9 cellular contexts compared by ENCODE assay signal in genomic region chr20:52493177-52493711, GRCh38.
DNase-seq lines count a peak whose midpoint lies in the region; ATAC-seq, FAIRE-seq and TF ChIP-seq lines count a peak whose summit lies in the region.
"Had no signal": no experiment of that assay in that cellular context is flagged by ENCODE, and none has a peak within 500 bp of the region (broad histone marks: within the 10 kb centered on the region; RNA-seq: fewer than 3 reads in every experiment).

No MANE protein-coding gene starts in this region.

- peak; percentile 2 for TF ChIP-seq POLR2A in endothelial cell of umbilical vein (IDR thresholded peaks at IDR 0.05; ENCODE audit: low read depth, low read length)

- peak overlapping the region; percentile 100 for H3K27ac ChIP-seq in endothelial cell of umbilical vein (ENCODE audit: insufficient read depth, low read depth, low read length)
- H3K27ac ChIP-seq: neutrophil had no signal

- no peaks in the 10 kb centered on the region for H3K79me2 ChIP-seq in endothelial cell of umbilical vein (ENCODE audit: control insufficient read depth, insufficient read depth, low read length)

- H3K4me2 ChIP-seq in endothelial cell of umbilical vein (ENCODE audit: insufficient read depth, low read length): peak overlapping the region; percentile 94

- no peaks in the 10 kb centered on the region for H3K27me3 ChIP-seq in endothelial cell of umbilical vein (ENCODE audit: control insufficient read depth in 2 of 2, insufficient read depth in 2 of 2, low read length in 2 of 2)

- no peaks in the 10 kb centered on the region for H3K4me1 Mint-ChIP-seq in WTC11

- H3K36me3 Mint-ChIP-seq in WTC11: no peaks in the 10 kb centered on the region

- no peak for ATAC-seq in HG03457 (IDR thresholded peaks at IDR 0.05; ENCODE audit: unreplicated experiment)
- ATAC-seq in WTC11: no peak
- ATAC-seq in GM19324 (IDR thresholded peaks at IDR 0.05; ENCODE audit: low FRiP score, unreplicated experiment): no peak

- DNase-seq in HEK293T (ENCODE audit: extremely low spot score) (peak; percentile 25), NOMO-1 (lab: John Stamatoyannopoulos, UW; ENCODE audit: unreplicated experiment in 2 of 2) (peak; percentile 8 to 35), endothelial cell of umbilical vein (ENCODE audit: low read depth, low spot score) (peak; percentile 94), renal cortical epithelial cell (ENCODE audit: low read depth) (peak; percentile 4), globus pallidus (ENCODE audit: low spot score) (no peak), WTC11 (ENCODE audit: low spot score) (no peak)

- dilution Hi-C loops in endothelial cell of umbilical vein (cut with MboI; ENCODE audit: extremely low pct_ligation_motif_present, low sequenced_read_pairs): no loop called here

- intact Hi-C loops in endothelial cell of umbilical vein (cut with micrococcal nuclease): loop anchor here (2.0 to 10.0 kb wide), 10 partner anchors 68 to 1722 kb away; no protein-coding TSS in a partner anchor

- H3K27ac Mint-ChIP-seq in WTC11: no peak overlapping the region

- peaks cover 47% of the 10 kb centered on the region for H3K4me1 ChIP-seq in endothelial cell of umbilical vein (ENCODE audit: control insufficient read depth, extremely low read depth, insufficient read depth, low read length)

- no peaks in the 10 kb centered on the region for H3K27me3 Mint-ChIP-seq in WTC11 (ENCODE audit: low read depth)

- BruUV-seq in endothelial cell of umbilical vein (replicated peaks; lab: Mats Ljungman, UMichigan): no TSS peak

- peaks cover 5% of the 10 kb centered on the region for H3K9me3 Mint-ChIP-seq in WTC11

- no peaks in the 10 kb centered on the region for H3K9me3 ChIP-seq in endothelial cell of umbilical vein (replicated peaks; ENCODE audit: control insufficient read depth, insufficient read depth, low read length)
- H3K9me3 ChIP-seq: neutrophil had no signal

- no peaks in the 10 kb centered on the region for H3K36me3 ChIP-seq in endothelial cell of umbilical vein (ENCODE audit: control insufficient read depth in 2 of 2, extremely low read depth in 1 of 2, insufficient read depth in 2 of 2, low read length in 2 of 2)
- H3K36me3 ChIP-seq: neutrophil had no signal

- TF ChIP-seq CTCF in endothelial cell of umbilical vein (IDR thresholded peaks at IDR 0.05; ENCODE audit: extremely low read depth in 1 of 2, insufficient read depth in 1 of 2, low read depth in 1 of 2, low read length in 2 of 2) (no peak), WTC11 (IDR thresholded peaks at IDR 0.05) (no peak)

- H3K4me3 ChIP-seq in endothelial cell of umbilical vein (replicated peaks in 1 of 3; ENCODE audit: insufficient read depth in 1 of 3, low read depth in 1 of 3, low read length in 3 of 3): peak overlapping the region in 2 of 3 experiments; percentile 26 to 66

- no peak overlapping the region for H3K4me3 Mint-ChIP-seq in WTC11

- no peaks in the 10 kb centered on the region for H4K20me1 ChIP-seq in endothelial cell of umbilical vein (replicated peaks; ENCODE audit: control insufficient read depth, extremely low read depth, insufficient read depth, low read length)

- CTCF ChIA-PET in HEK293T (lab: Yijun Ruan, JAX): no interaction called here
- CTCF ChIA-PET in endothelial cell of umbilical vein (lab: Charles Lee): interaction anchor here (0.8 to 2.2 kb wide), 3 partner anchors 181 to 1407 kb away, joined by 3 to 7 read pairs (median 3); no protein-coding TSS in a partner anchor
- CTCF ChIA-PET in WTC11 (lab: Charles Lee): interaction anchor here (1.1 kb wide), 1 partner anchor 180 kb away, joined by 3 read pairs; no protein-coding TSS in a partner anchor

- FAIRE-seq in endothelial cell of umbilical vein (lab: Jason Lieb, UNC): peak; percentile 95

- POLR2A ChIA-PET in HEK293T (lab: Yijun Ruan, JAX): no interaction called here
- POLR2A ChIA-PET in endothelial cell of umbilical vein (lab: Charles Lee): interaction anchor here (1.6 kb wide), 1 partner anchor 10 kb away, joined by 3 read pairs; no protein-coding TSS in a partner anchor
- POLR2A ChIA-PET in WTC11 (lab: Charles Lee): no interaction called here

- peak overlapping the region; percentile 44 for H2AFZ ChIP-seq in endothelial cell of umbilical vein (ENCODE audit: low read depth, low read length)

- H3K9me1 ChIP-seq in endothelial cell of umbilical vein (replicated peaks; ENCODE audit: control insufficient read depth, extremely low read depth, insufficient read depth, low read length): no peaks in the 10 kb centered on the region

- peak overlapping the region; percentile 98 for H3K9ac ChIP-seq in endothelial cell of umbilical vein (replicated peaks; ENCODE audit: extremely low read depth, insufficient read depth, low read length)

TF ChIP-seq in HEK293T, 16 proteins besides CTCF, POLR2A, EP300 and RAD21:
- peak; percentile 48 for TF ChIP-seq PKNOX1 (IDR thresholded peaks at IDR 0.05)
- TF ChIP-seq FOXM1 (IDR thresholded peaks at IDR 0.05; ENCODE audit: borderline replicate concordance): no peak

TF ChIP-seq in endothelial cell of umbilical vein, 7 proteins besides CTCF, POLR2A, EP300 and RAD21:
- TF ChIP-seq MAX (IDR thresholded peaks at IDR 0.05; ENCODE audit: insufficient read depth, insufficient read length) (peak; percentile 71), JUN (IDR thresholded peaks at IDR 0.05; ENCODE audit: borderline replicate concordance, insufficient read depth, insufficient read length, low read depth) (peak; percentile 85), POLR2AphosphoS5 (IDR thresholded peaks at IDR 0.05; ENCODE audit: insufficient read depth, low read depth, low read length) (peak; percentile 69), MYC (IDR thresholded peaks at IDR 0.05; ENCODE audit: low read depth, low read length) (peak; percentile 73), FOS (IDR thresholded peaks at IDR 0.05; ENCODE audit: borderline replicate concordance, insufficient read depth, low read length) (peak; percentile 46), GATA2 (IDR thresholded peaks at IDR 0.05; ENCODE audit: insufficient read depth, insufficient read length, low read depth, low read length) (no peak), EZH2 (IDR thresholded peaks at IDR 0.05; ENCODE audit: borderline replicate concordance, low read depth, low read length, severe bottlenecking) (no peak)

TF ChIP-seq in WTC11, 78 proteins besides CTCF, POLR2A, EP300 and RAD21 (continues in another document):
- TF ChIP-seq IRF2 (CRISPR knock-in tag; IDR thresholded peaks at IDR 0.05; ENCODE audit: borderline replicate concordance, low read depth) (no peak), ZSCAN18 (CRISPR knock-in tag; IDR thresholded peaks at IDR 0.05) (no peak), CDX4 (CRISPR knock-in tag; IDR thresholded peaks at IDR 0.05; ENCODE audit: borderline replicate concordance) (no peak), FOXK1 (CRISPR knock-in tag; IDR thresholded peaks at IDR 0.05) (no peak), USF1 (CRISPR knock-in tag; IDR thresholded peaks at IDR 0.05) (no peak), TEAD1 (CRISPR knock-in tag; IDR thresholded peaks at IDR 0.05) (no peak), ZNF281 (CRISPR knock-in tag; IDR thresholded peaks at IDR 0.05) (no peak), ZNF423 (CRISPR knock-in tag; IDR thresholded peaks at IDR 0.05) (no peak)

Comparison
In these comparisons a context has a peak if more than half of its experiments do, and no peak if none do; other contexts are left out.
1. DNase-seq: peak in HEK293T (single experiment), NOMO-1 (2 of 2), endothelial cell of umbilical vein (single experiment) and renal cortical epithelial cell (single experiment); none in globus pallidus (single experiment) and WTC11 (single experiment).